17 cellular contexts compared by ENCODE assay signal in the genomic region with DNA sequence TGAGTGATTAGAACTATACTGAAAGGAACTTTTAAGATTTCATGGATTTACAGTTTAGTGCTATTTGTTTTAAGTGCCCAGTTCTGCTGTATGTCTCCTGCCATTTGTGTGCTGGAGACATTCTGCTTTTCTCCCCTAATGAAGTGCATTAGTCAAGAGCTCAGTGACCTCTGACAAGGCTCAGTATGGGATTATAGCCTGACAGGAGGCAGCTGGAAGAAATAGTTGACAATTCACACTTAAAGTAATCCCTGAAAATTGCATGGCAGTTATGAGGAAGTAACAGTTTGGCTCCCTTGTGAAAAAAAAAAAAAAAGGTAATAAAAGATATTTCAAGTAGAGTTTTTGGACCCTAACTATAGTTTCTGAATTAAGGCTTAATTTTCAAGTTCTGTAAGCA.
DNase-seq lines count a peak whose midpoint lies in the region; ATAC-seq and TF ChIP-seq lines count a peak whose summit lies in the region.
"Had no signal": no experiment of that assay in that cellular context is flagged by ENCODE, and none has a peak within 500 bp of the region (broad histone marks: within the 10 kb centered on the region; RNA-seq: fewer than 3 reads in every experiment).

No MANE protein-coding gene starts in this region.

- no peak overlapping the region for H3K4ac ChIP-seq in neuronal stem cell (ENCODE audit: low read length)

- no peak overlapping the region for H4K91ac ChIP-seq in neuronal stem cell (ENCODE audit: low read depth, low read length, poor library complexity)

- H3K23ac ChIP-seq in neuronal stem cell (ENCODE audit: low read depth, low read length, poor library complexity), result no peak overlapping the region

- H3K36me3 ChIP-seq in neuronal stem cell (replicated peaks in 1 of 2; ENCODE audit: control insufficient read depth in 2 of 2, insufficient read depth in 2 of 2, low read length in 2 of 2), result no peaks in the 10 kb centered on the region
- no peaks in the 10 kb centered on the region for H3K36me3 ChIP-seq in lower lobe of right lung
- H3K36me3 ChIP-seq: BE2C had no signal

- H3K14ac ChIP-seq in neuronal stem cell (ENCODE audit: low read length), result no peak overlapping the region

- H2BK120ac ChIP-seq in neuronal stem cell (ENCODE audit: low read depth, low read length), result no peak overlapping the region

- CTCF ChIA-PET in HEK293T (lab: Yijun Ruan, JAX), result no interaction called here

- no peak for DNase-seq in HEK293T (ENCODE audit: extremely low spot score)
- peak; percentile 82 for DNase-seq in NCI-H524 treated with DMSO at 0.1 percent for 48 hours (lab: John Stamatoyannopoulos, UW)
- peak; percentile 27 for DNase-seq in cerebellar cortex (ENCODE audit: low spot score)
- DNase-seq in neuronal stem cell (ENCODE audit: low spot score), result peak; percentile 42
- DNase-seq in hypothalamus (lab: John Stamatoyannopoulos, UW), result no peak
- no peak for DNase-seq in lower lobe of right lung
- DNase-seq in mucosa of gallbladder (ENCODE audit: low spot score), result no peak
- DNase-seq: BE2C, Calu3, DND-41, GM23248, HCEC 1CT, NCI-H1105, NCI-H1694, NCI-H774 had no signal

- POLR2A ChIA-PET in HEK293T (lab: Yijun Ruan, JAX), result interaction anchor here (0.6 kb wide), 1 partner anchor 69 kb away, joined by 3 read pairs; no protein-coding TSS in a partner anchor

- H3K27me3 ChIP-seq in neuronal stem cell (ENCODE audit: control insufficient read depth in 3 of 3, insufficient read depth in 3 of 3, low read depth in 1 of 3, low read length in 3 of 3) (no peaks in the 10 kb centered on the region), lower lobe of right lung (ENCODE audit: low read depth) (no peaks in the 10 kb centered on the region)
- H3K27me3 ChIP-seq: BE2C had no signal

- no peak overlapping the region for H3K18ac ChIP-seq in neuronal stem cell (ENCODE audit: low read length)

- H3K4me3 ChIP-seq in neuronal stem cell (ENCODE audit: low read length in 2 of 2) (no peak overlapping the region), lower lobe of right lung (no peak overlapping the region)
- H3K4me3 ChIP-seq: GM12878, GM23248 had no signal

- H4K8ac ChIP-seq in neuronal stem cell (ENCODE audit: low read depth, low read length), result no peak overlapping the region

- H2AK5ac ChIP-seq in neuronal stem cell (ENCODE audit: low read depth, low read length), result no peak overlapping the region

- no peak overlapping the region for H2BK12ac ChIP-seq in neuronal stem cell (ENCODE audit: low read length)

- no peak overlapping the region for H3K4me2 ChIP-seq in neuronal stem cell (ENCODE audit: insufficient read depth, low read length, poor library complexity, severe bottlenecking)
- H3K4me2 ChIP-seq: KMS-11 had no signal

- no peak overlapping the region for H2BK15ac ChIP-seq in neuronal stem cell (ENCODE audit: low read length)

- ATAC-seq in lower lobe of right lung, result no peak
- ATAC-seq: GM12878 had no signal

- H2BK5ac ChIP-seq in neuronal stem cell (ENCODE audit: low read length), result no peak overlapping the region

- no peaks in the 10 kb centered on the region for H3K9me3 ChIP-seq in neuronal stem cell (replicated peaks in 1 of 2; ENCODE audit: control insufficient read depth in 2 of 2, insufficient read depth in 1 of 2, low read depth in 1 of 2, low read length in 2 of 2)
- no peaks in the 10 kb centered on the region for H3K9me3 ChIP-seq in lower lobe of right lung
- H3K9me3 ChIP-seq: BE2C had no signal

- no peaks in the 10 kb centered on the region for H3K79me1 ChIP-seq in neuronal stem cell (ENCODE audit: low read depth, low read length)

- no peak overlapping the region for H3K27ac ChIP-seq in neuronal stem cell (replicated peaks; ENCODE audit: low read length)
- H3K27ac ChIP-seq in lower lobe of right lung, result no peak overlapping the region
- H3K27ac ChIP-seq: GM23248, KMS-11 had no signal

- no peak overlapping the region for H2AFZ ChIP-seq in neuronal stem cell (ENCODE audit: low read length)
- H2AFZ ChIP-seq: GM23248 had no signal

- H3K4me1 ChIP-seq in neuronal stem cell (ENCODE audit: control insufficient read depth in 2 of 2, insufficient read depth in 1 of 2, low read depth in 1 of 2, low read length in 2 of 2) (no peaks in the 10 kb centered on the region), lower lobe of right lung (no peaks in the 10 kb centered on the region)
- H3K4me1 ChIP-seq: BE2C had no signal

- H3K9ac ChIP-seq in neuronal stem cell (ENCODE audit: low read depth, low read length, poor library complexity), result no peak overlapping the region
- H3K9ac ChIP-seq: GM23248, KMS-11 had no signal

- intact Hi-C loops in lower lobe of right lung (cut with DNase I), result no loop called here

- no peak for TF ChIP-seq CTCF in lower lobe of right lung (IDR thresholded peaks at IDR 0.05)

TF ChIP-seq in HEK293T, 16 proteins besides CTCF, POLR2A, EP300 and RAD21:
- TF ChIP-seq L3MBTL2 (conservative IDR thresholded peaks at IDR 0.05) (no peak), HDGF (IDR thresholded peaks at IDR 0.05; ENCODE audit: borderline replicate concordance) (no peak), CTBP1 (IDR thresholded peaks at IDR 0.05; ENCODE audit: borderline replicate concordance) (no peak; the same call in 1 of the 2 replicates), ZNF384 (IDR thresholded peaks at IDR 0.05) (peak; percentile 85), SUZ12 (IDR thresholded peaks at IDR 0.05) (no peak)
- TF ChIP-seq, protein P1, sequence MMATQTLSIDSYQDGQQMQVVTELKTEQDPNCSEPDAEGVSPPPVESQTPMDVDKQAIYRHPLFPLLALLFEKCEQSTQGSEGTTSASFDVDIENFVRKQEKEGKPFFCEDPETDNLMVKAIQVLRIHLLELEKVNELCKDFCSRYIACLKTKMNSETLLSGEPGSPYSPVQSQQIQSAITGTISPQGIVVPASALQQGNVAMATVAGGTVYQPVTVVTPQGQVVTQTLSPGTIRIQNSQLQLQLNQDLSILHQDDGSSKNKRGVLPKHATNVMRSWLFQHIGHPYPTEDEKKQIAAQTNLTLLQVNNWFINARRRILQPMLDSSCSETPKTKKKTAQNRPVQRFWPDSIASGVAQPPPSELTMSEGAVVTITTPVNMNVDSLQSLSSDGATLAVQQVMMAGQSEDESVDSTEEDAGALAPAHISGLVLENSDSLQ (IDR thresholded peaks at IDR 0.05), result peak; percentile 87

Comparison
In these comparisons a context has a peak if more than half of its experiments do, and no peak if none do; other contexts are left out.
1. DNase-seq: peak in NCI-H524 treated with DMSO at 0.1 percent for 48 hours (single experiment), cerebellar cortex (single experiment) and neuronal stem cell (single experiment); none in HEK293T (single experiment), hypothalamus (0 of 51), lower lobe of right lung (single experiment) and mucosa of gallbladder (single experiment).